ENCODE assay signal across 15 cellular contexts in the genomic region with DNA sequence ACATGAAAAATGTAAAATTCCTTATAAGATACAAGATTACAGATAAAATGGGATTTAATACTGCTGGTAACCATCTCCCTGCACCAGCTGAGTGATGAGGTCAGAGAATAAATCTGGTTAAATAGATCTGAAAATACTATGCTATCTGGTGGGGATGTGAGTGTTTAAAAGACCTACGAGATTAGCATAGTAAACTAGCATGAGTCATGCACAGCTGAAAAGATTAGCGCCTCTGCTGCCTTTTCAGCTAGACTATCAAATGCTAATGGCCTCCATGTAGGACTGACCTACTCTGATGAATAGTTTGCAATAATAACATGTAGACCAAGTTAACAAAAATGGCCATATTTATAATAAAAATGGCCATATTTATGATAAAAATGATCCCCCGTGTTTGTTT.
"Had no signal": no experiment of that assay in that cellular context is flagged by ENCODE, and none has a peak within 500 bp of the region (broad histone marks: within the 10 kb centered on the region; RNA-seq: fewer than 3 reads in every experiment).

No MANE protein-coding gene starts in this region.

- H3K27me3 Mint-ChIP-seq: activated CD4-positive, alpha-beta T cell treated with anti-CD3 and anti-CD28 coated beads, Interleukin-2, amount 10 ng/mL, durations not matched to agents 7 days and 5 days; stimulated activated naive CD8-positive, alpha-beta T cell treated with anti-CD3 and anti-CD28 coated beads, Interleukin-15, Interleukin-2, amounts not matched to agents 100 ng/mL and 50 ng/mL, for 24 hours; T-helper 17 cell had no signal

- H3K27me3 ChIP-seq: colonic mucosa, esophagus squamous epithelium, upper lobe of right lung had no signal

- DNase-seq: activated CD4-positive, alpha-beta T cell treated with anti-CD3 and anti-CD28 coated beads, Interleukin-2, amount 10 ng/mL, durations not matched to agents 7 days and 5 days; activated CD4-positive, CD25-positive, alpha-beta regulatory T cell; activated T-cell treated with anti-CD3 and anti-CD28 coated beads, Interleukin-2, amount 50 U/mL, for 1 hour; amygdala; colonic mucosa; esophagus squamous epithelium; foreskin fibroblast; stimulated activated CD4-positive, alpha-beta T cell treated with anti-CD3 and anti-CD28 coated beads, Interleukin-4, amount 100 ng/mL, for 1 hour; stimulated activated CD8-positive, alpha-beta memory T cell treated with anti-CD3 and anti-CD28 coated beads, Interleukin-4, amount 100 ng/mL, for 48 hours; T-helper 17 cell; upper lobe of right lung had no signal

- H3K4me1 Mint-ChIP-seq: activated CD4-positive, alpha-beta T cell treated with anti-CD3 and anti-CD28 coated beads, Interleukin-2, amount 10 ng/mL, durations not matched to agents 7 days and 5 days; T-helper 17 cell had no signal

- ATAC-seq: activated naive CD4-positive, alpha-beta T cell treated with anti-CD3 and anti-CD28 coated beads, Interleukin-2, amount 50 U/mL, for 72 hours; T-helper 17 cell; upper lobe of right lung had no signal

- FAIRE-seq: islet of Langerhans had no signal

- H3K36me3 ChIP-seq: colonic mucosa, esophagus squamous epithelium, upper lobe of right lung had no signal

- H3K27ac ChIP-seq: colonic mucosa, esophagus squamous epithelium, upper lobe of right lung had no signal

- H3K4me3 ChIP-seq: colonic mucosa, esophagus squamous epithelium, upper lobe of right lung had no signal

- H3K27ac Mint-ChIP-seq: activated CD4-positive, alpha-beta T cell treated with anti-CD3 and anti-CD28 coated beads, Interleukin-2, amount 10 ng/mL, durations not matched to agents 7 days and 5 days; activated naive CD4-positive, alpha-beta T cell treated with anti-CD3 and anti-CD28 coated beads, Interleukin-2, amount 50 U/mL, for 72 hours; nephron; stimulated activated naive CD8-positive, alpha-beta T cell treated with anti-CD3 and anti-CD28 coated beads, Interleukin-15, Interleukin-2, amounts not matched to agents 100 ng/mL and 50 ng/mL, for 24 hours; T-helper 17 cell had no signal

- H3K4me3 Mint-ChIP-seq: activated CD4-positive, alpha-beta T cell treated with anti-CD3 and anti-CD28 coated beads, Interleukin-2, amount 10 ng/mL, durations not matched to agents 7 days and 5 days; nephron; stimulated activated naive CD8-positive, alpha-beta T cell treated with anti-CD3 and anti-CD28 coated beads, Interleukin-15, Interleukin-2, amounts not matched to agents 100 ng/mL and 50 ng/mL, for 24 hours; T-helper 17 cell had no signal

- H3K9me3 ChIP-seq: colonic mucosa, esophagus squamous epithelium, upper lobe of right lung had no signal

- H3K36me3 Mint-ChIP-seq: activated naive CD4-positive, alpha-beta T cell treated with anti-CD3 and anti-CD28 coated beads, Interleukin-2, amount 50 U/mL, for 72 hours had no signal

- H3K4me1 ChIP-seq: colonic mucosa, esophagus squamous epithelium, upper lobe of right lung had no signal
